ENCODE assay signal across 8 cellular contexts in genomic region chrX:21745756-21746155, GRCh38. TPM values are rescaled to one million over a fixed set of nuclear protein-coding genes. Genes with fewer than 3 reads are reported as not detected.
A peak's percentile ranks its signal among the peaks of the same experiment; 100 is the strongest.
DNase-seq lines count a peak whose midpoint lies in the region; ATAC-seq and TF ChIP-seq lines count a peak whose summit lies in the region.

No MANE protein-coding gene starts in this region.

- no peaks in the 10 kb centered on the region for H3K9me3 ChIP-seq in BE2C
- no peaks in the 10 kb centered on the region for H3K9me3 ChIP-seq in Panc1 (ENCODE audit: control insufficient read depth, insufficient read depth, low read depth, low read length)

- no peak overlapping the region for H3K4me3 ChIP-seq in BE2C (ENCODE audit: low read depth, low read length)
- no peak overlapping the region for H3K4me3 ChIP-seq in Panc1 (ENCODE audit: low read depth in 2 of 2, low read length in 2 of 2)

- no peak overlapping the region for H3K4me3 Mint-ChIP-seq in activated naive CD4-positive, alpha-beta T cell treated with anti-CD3 and anti-CD28 coated beads for 36 hours

- no TSS peak for BruUV-seq in Panc1 (replicated peaks; lab: Mats Ljungman, UMichigan)

- peak; percentile 47 for DNase-seq in BE2C
- no peak for DNase-seq in Panc1 (ENCODE audit: low read depth, low spot score)
- DNase-seq in activated naive CD4-positive, alpha-beta T cell treated with anti-CD3 and anti-CD28 coated beads for 36 hours = peak; percentile 64
- peak; percentile 38 for DNase-seq in iris pigment epithelial cell (ENCODE audit: low read depth)
- peak; percentile 5 for DNase-seq in stimulated activated CD8-positive, alpha-beta memory T cell treated with anti-CD3 and anti-CD28 coated beads, Interleukin-12 subunit alpha, Interleukin-12 subunit beta, amount 100 ng/mL, for 1 hour (ENCODE audit: low read depth)
- no peak for DNase-seq in SHP77 treated with DMSO at 0.1 percent for 48 hours (lab: John Stamatoyannopoulos, UW)

- ATAC-seq in GM19023 (IDR thresholded peaks at IDR 0.05; ENCODE audit: unreplicated experiment) = peak; percentile 62
- ATAC-seq in Panc1 = no peak
- no peak for ATAC-seq in HG03135 (IDR thresholded peaks at IDR 0.05; ENCODE audit: unreplicated experiment)

- intact Hi-C loops in Panc1 (cut with micrococcal nuclease; ENCODE audit: unreplicated experiment) = no loop called here
- intact Hi-C loops in activated naive CD4-positive, alpha-beta T cell treated with anti-CD3 and anti-CD28 coated beads for 36 hours (cut with micrococcal nuclease) = loop anchor here (2.0 to 10.0 kb wide), 3 partner anchors 261 to 1219 kb away; partner anchors contain the start of gene CNKSR2

- CTCF ChIA-PET in Panc1 (lab: Charles Lee) = no interaction called here
- CTCF ChIA-PET in activated naive CD4-positive, alpha-beta T cell treated with anti-CD3 and anti-CD28 coated beads for 36 hours (lab: Charles Lee) = interaction anchor here (0.6 to 0.8 kb wide), 2 partner anchors 94 to 273 kb away, joined by 3 to 4 read pairs; no protein-coding TSS in a partner anchor

- H3K27me3 ChIP-seq in BE2C = no peaks in the 10 kb centered on the region
- H3K27me3 ChIP-seq in Panc1 (ENCODE audit: control insufficient read depth, insufficient read depth, low read length) = no peaks in the 10 kb centered on the region

- POLR2A ChIA-PET in Panc1 (lab: Charles Lee) = no interaction called here

- in situ Hi-C loops in Panc1 (cut with HindIII; ENCODE audit: low pct_unique_long_range_greater_than_20kb, low sequenced_read_pairs) = no loop called here

- H3K36me3 Mint-ChIP-seq in activated naive CD4-positive, alpha-beta T cell treated with anti-CD3 and anti-CD28 coated beads for 36 hours (ENCODE audit: low read depth) = no peaks in the 10 kb centered on the region

- no peaks in the 10 kb centered on the region for H3K9me3 Mint-ChIP-seq in activated naive CD4-positive, alpha-beta T cell treated with anti-CD3 and anti-CD28 coated beads for 36 hours

- peaks cover 9% of the 10 kb centered on the region; the same call in 1 of the 2 replicates for H3K4me1 ChIP-seq in BE2C
- no peaks in the 10 kb centered on the region for H3K4me1 ChIP-seq in Panc1 (ENCODE audit: control insufficient read depth, insufficient read depth, low read length)

- H3K27ac Mint-ChIP-seq in activated naive CD4-positive, alpha-beta T cell treated with anti-CD3 and anti-CD28 coated beads for 36 hours = no peak overlapping the region

- TF ChIP-seq CTCF in BE2C (IDR thresholded peaks at IDR 0.05; ENCODE audit: low read depth, low read length) (peak; percentile 66), Panc1 (IDR thresholded peaks at IDR 0.05) (peak; percentile 58; the same call in 1 of the 2 replicates)

- H3K36me3 ChIP-seq in BE2C (no peaks in the 10 kb centered on the region), Panc1 (ENCODE audit: control insufficient read depth, insufficient read depth, low read length) (no peaks in the 10 kb centered on the region)

- H3K27me3 Mint-ChIP-seq in activated naive CD4-positive, alpha-beta T cell treated with anti-CD3 and anti-CD28 coated beads for 36 hours (ENCODE audit: low read depth) = no peaks in the 10 kb centered on the region

- H3K27ac ChIP-seq in Panc1 (ENCODE audit: low read length) = no peak overlapping the region

- H3K4me1 Mint-ChIP-seq in activated naive CD4-positive, alpha-beta T cell treated with anti-CD3 and anti-CD28 coated beads for 36 hours (ENCODE audit: low read depth) = no peaks in the 10 kb centered on the region

RNA-seq across cellular contexts. Expression of gene SMPX, which starts 12.2 kb away (rescaled TPM):
- not detected for polyA plus RNA-seq in BE2C (2012; ENCODE audit: insufficient read depth, insufficient read length, low read depth)
- total RNA-seq in Panc1 (2021; ENCODE audit: unreplicated experiment) = not detected
- polyA plus RNA-seq in Panc1 (2012; ENCODE audit: insufficient read length) = not detected
- total RNA-seq in activated naive CD4-positive, alpha-beta T cell treated with anti-CD3 and anti-CD28 coated beads for 36 hours = not detected

Comparison
In these comparisons a context has a peak if more than half of its experiments do, and no peak if none do; other contexts are left out.
1. DNase-seq: peak in BE2C (single experiment), activated naive CD4-positive, alpha-beta T cell treated with anti-CD3 and anti-CD28 coated beads for 36 hours (single experiment), iris pigment epithelial cell (single experiment) and stimulated activated CD8-positive, alpha-beta memory T cell treated with anti-CD3 and anti-CD28 coated beads, Interleukin-12 subunit alpha, Interleukin-12 subunit beta, amount 100 ng/mL, for 1 hour (single experiment); none in Panc1 (single experiment) and SHP77 treated with DMSO at 0.1 percent for 48 hours (single experiment).